13 cellular contexts compared by ENCODE assay signal in the genomic region with DNA sequence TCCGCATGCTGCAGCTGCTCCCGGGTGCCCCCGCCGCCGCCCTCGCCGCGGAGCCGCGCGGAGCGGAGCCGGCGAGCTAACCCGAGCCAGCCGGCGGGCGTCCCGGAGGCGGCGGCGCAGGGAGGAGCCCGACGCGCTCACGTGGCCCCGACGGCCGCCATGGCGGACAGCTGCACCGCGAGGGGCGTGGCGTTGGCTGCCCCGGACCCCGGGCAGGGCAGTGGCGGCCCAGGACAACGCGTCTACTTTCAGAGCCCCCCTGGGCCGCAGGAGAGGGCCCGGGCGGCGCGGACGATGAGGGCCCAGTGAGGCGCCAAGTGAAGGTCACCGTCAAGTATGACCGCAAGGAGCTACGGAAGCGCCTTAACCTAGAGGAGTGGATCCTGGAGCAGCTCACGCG. TPM values are rescaled to one million over a fixed set of nuclear protein-coding genes. Genes with fewer than 3 reads are reported as not detected.
DNase-seq lines count a peak whose midpoint lies in the region; ATAC-seq and TF ChIP-seq lines count a peak whose summit lies in the region.
"Had no signal": no experiment of that assay in that cellular context is flagged by ENCODE, and none has a peak within 500 bp of the region (broad histone marks: within the 10 kb centered on the region; RNA-seq: fewer than 3 reads in every experiment).

No MANE protein-coding gene starts in this region.

- intact Hi-C loops in left cardiac atrium (cut with DNase I) (no loop called here), cardiac septum (cut with DNase I) (no loop called here)

- H3K9me3 Mint-ChIP-seq in endodermal cell: no peaks in the 10 kb centered on the region
- H3K9me3 Mint-ChIP-seq: IgD-negative memory B cell, neural progenitor cell had no signal

- peak overlapping the region; percentile 55 for H3K4me3 Mint-ChIP-seq in endodermal cell
- H3K4me3 Mint-ChIP-seq: IgD-negative memory B cell, neural progenitor cell had no signal

- TF ChIP-seq CTCF in endodermal cell (conservative IDR thresholded peaks at IDR 0.05): no peak

- no peak overlapping the region for H3K9ac ChIP-seq in endodermal cell (ENCODE audit: extremely low read depth, low read length, poor library complexity, severe bottlenecking)
- H3K9ac ChIP-seq: neural progenitor cell had no signal

- H3K9me3 ChIP-seq in endodermal cell (ENCODE audit: control insufficient read depth, low read length): no peaks in the 10 kb centered on the region

- ATAC-seq in left cardiac atrium: peak; percentile 32 to 41
- ATAC-seq in GM21381 (IDR thresholded peaks at IDR 0.05; ENCODE audit: unreplicated experiment): no peak

- H3K36me3 Mint-ChIP-seq in endodermal cell (ENCODE audit: low read depth): no peaks in the 10 kb centered on the region
- H3K36me3 Mint-ChIP-seq: IgD-negative memory B cell, neural progenitor cell had no signal

- no peak overlapping the region for H3K4me3 ChIP-seq in endodermal cell (ENCODE audit: low read length)
- peak overlapping the region; percentile 25 for H3K4me3 ChIP-seq in urinary bladder (ENCODE audit: low read depth, low read length)
- H3K4me3 ChIP-seq: hepatocyte, neural progenitor cell had no signal

- no peak overlapping the region for H3K27ac ChIP-seq in endodermal cell (ENCODE audit: low read depth, low read length)
- no peak overlapping the region for H3K27ac ChIP-seq in urinary bladder (ENCODE audit: low read depth)
- H3K27ac ChIP-seq: hepatocyte, neural progenitor cell had no signal

- H3K4me1 Mint-ChIP-seq in endodermal cell: peaks cover 6% of the 10 kb centered on the region
- H3K4me1 Mint-ChIP-seq: neural progenitor cell had no signal

- no peaks in the 10 kb centered on the region for H3K36me3 ChIP-seq in endodermal cell (ENCODE audit: control insufficient read depth, insufficient read depth, low read length)
- H3K36me3 ChIP-seq in urinary bladder (ENCODE audit: insufficient read depth): no peaks in the 10 kb centered on the region
- H3K36me3 ChIP-seq: neural progenitor cell had no signal

- 62 to 66% methylated on average over 38 to 52 of the region's 52 CpGs for WGBS in endodermal cell (ENCODE audit: insufficient coverage in 1 of 2, insufficient read length in 1 of 2), 2 experiments
- WGBS in urinary bladder: 22% methylated on average over 52 of the region's 52 CpGs

- DNase-seq in left cardiac atrium (no peak), cardiac septum (ENCODE audit: low spot score) (no peak), endodermal cell (peak; percentile 76), left kidney (ENCODE audit: low read depth, low spot score) (peak; percentile 61), amygdala (lab: John Stamatoyannopoulos, UW) (no peak), NCI-H2107 (lab: John Stamatoyannopoulos, UW) (no peak)
- DNase-seq: activated effector memory CD4-positive, alpha-beta T cell treated with anti-CD3 and anti-CD28 coated beads, Interleukin-2, amount 50 U/mL, for 16 hours; stimulated activated CD4-positive, alpha-beta T cell treated with anti-CD3 and anti-CD28 coated beads, Interleukin-4, amount 100 ng/mL, for 24 hours had no signal

- H3K27me3 Mint-ChIP-seq in endodermal cell (ENCODE audit: insufficient read depth): no peaks in the 10 kb centered on the region

- H3K4me1 ChIP-seq in endodermal cell (ENCODE audit: control insufficient read depth, insufficient read depth, low read length) (peaks cover 2% of the 10 kb centered on the region), urinary bladder (ENCODE audit: insufficient read depth) (no peaks in the 10 kb centered on the region)
- H3K4me1 ChIP-seq: neural progenitor cell had no signal

- peak overlapping the region; percentile 44 for H3K27ac Mint-ChIP-seq in endodermal cell
- H3K27ac Mint-ChIP-seq: IgD-negative memory B cell, neural progenitor cell had no signal

- H3K27me3 ChIP-seq in endodermal cell (ENCODE audit: control insufficient read depth, insufficient read depth, low read length, poor library complexity, severe bottlenecking): no peaks in the 10 kb centered on the region
- H3K27me3 ChIP-seq: hepatocyte, neural progenitor cell had no signal

RNA-seq across cellular contexts. Expression of gene CCNYL1, which starts 30.0 kb away (rescaled TPM):
- total RNA-seq in left cardiac atrium: 10 to 100 TPM; 10.5 to 20.4 TPM
- 12.0 TPM for total RNA-seq in cardiac septum
- total RNA-seq in endodermal cell: 10 to 100 TPM; 19.8 to 22.4 TPM
- 26.6 TPM for polyA plus RNA-seq in endodermal cell (2013, experiment 1 of 2)
- 31.3 TPM for polyA plus RNA-seq in endodermal cell (2013, experiment 2 of 2)
- total RNA-seq in urinary bladder: 18.8 TPM
- polyA plus RNA-seq in urinary bladder: 7.9 TPM

RNA-seq across cellular contexts. Expression of gene METTL21A, which starts 56.2 kb away (rescaled TPM):
- 10 to 100 TPM; 11.9 to 14.5 TPM for total RNA-seq in left cardiac atrium
- total RNA-seq in cardiac septum: 10.8 TPM
- total RNA-seq in endodermal cell: 10 to 100 TPM; 43.4 to 61.2 TPM
- 37.1 TPM for polyA plus RNA-seq in endodermal cell (2013, experiment 1 of 2)
- 38.1 TPM for polyA plus RNA-seq in endodermal cell (2013, experiment 2 of 2)
- 27.3 TPM for total RNA-seq in urinary bladder
- 14.4 TPM for polyA plus RNA-seq in urinary bladder

Comparison
In these comparisons a context has a peak if more than half of its experiments do, and no peak if none do; other contexts are left out.
1. DNase-seq: peak in endodermal cell (single experiment) and left kidney (single experiment); none in left cardiac atrium (single experiment), cardiac septum (single experiment), amygdala (0 of 56) and NCI-H2107 (single experiment).